1 cellular context compared by ENCODE assay signal in the genomic region with DNA sequence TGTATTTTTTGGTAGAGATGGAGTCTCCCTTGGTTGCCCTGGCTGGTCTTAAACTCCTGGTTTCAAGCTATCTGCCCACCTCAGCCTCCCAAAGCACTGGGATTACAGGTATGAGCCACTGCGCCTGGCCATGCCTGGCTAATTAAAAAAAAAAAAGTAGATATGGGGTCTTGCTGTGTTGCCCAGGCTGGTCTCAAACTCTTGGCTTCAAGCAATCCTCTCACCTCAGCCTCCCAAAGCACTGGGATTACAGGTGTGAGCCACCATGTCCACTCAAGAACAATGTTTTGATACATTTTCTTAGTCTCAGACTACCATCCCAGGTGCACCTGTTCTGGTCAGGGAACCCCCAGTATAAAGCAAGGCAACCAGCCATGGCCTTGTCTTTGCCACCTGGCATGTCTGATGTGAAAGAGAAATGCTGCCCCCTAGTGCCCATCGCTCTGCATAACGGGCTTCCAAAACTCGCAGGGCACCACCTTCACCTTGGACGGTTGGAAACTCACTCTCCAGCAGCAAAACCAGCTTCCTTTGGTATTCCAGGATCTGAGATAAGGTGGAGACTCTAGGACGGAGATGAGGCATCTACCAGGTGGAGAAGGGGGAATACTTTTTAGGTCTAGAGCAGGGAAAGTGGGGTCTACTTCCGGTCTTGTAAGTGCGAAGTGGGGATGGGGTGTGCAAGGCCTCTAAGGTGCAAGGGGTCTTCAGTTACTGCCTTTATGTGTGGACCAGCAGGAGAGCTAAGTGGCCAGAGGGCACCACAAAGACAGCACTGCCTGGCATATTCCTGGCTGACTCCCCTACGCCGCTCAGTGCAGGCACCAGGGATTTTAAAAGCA.
TF ChIP-seq lines count a peak whose summit lies in the region.

No MANE protein-coding gene starts in this region.

TF ChIP-seq in HepG2, 621 proteins besides CTCF, POLR2A, EP300 and RAD21 (continued from another document and continues in another):
- TF ChIP-seq, protein P1, sequence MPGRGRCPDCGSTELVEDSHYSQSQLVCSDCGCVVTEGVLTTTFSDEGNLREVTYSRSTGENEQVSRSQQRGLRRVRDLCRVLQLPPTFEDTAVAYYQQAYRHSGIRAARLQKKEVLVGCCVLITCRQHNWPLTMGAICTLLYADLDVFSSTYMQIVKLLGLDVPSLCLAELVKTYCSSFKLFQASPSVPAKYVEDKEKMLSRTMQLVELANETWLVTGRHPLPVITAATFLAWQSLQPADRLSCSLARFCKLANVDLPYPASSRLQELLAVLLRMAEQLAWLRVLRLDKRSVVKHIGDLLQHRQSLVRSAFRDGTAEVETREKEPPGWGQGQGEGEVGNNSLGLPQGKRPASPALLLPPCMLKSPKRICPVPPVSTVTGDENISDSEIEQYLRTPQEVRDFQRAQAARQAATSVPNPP (CRISPR knock-in tag; IDR thresholded peaks at IDR 0.05) = no peak
- no peak for TF ChIP-seq ZSCAN9 (CRISPR knock-in tag; IDR thresholded peaks at IDR 0.05; ENCODE audit: borderline replicate concordance)
- TF ChIP-seq ZNF570 (CRISPR knock-in tag; IDR thresholded peaks at IDR 0.05; ENCODE audit: borderline replicate concordance) = no peak
- no peak for TF ChIP-seq ZBTB38 (CRISPR knock-in tag; IDR thresholded peaks at IDR 0.05)
- TF ChIP-seq PCBP2 (optimal IDR thresholded peaks at IDR 0.05; ENCODE audit: low read depth, low read length, poor library complexity, severe bottlenecking) = no peak
- no peak for TF ChIP-seq ADNP (CRISPR knock-in tag; IDR thresholded peaks at IDR 0.05)
- no peak for TF ChIP-seq NFIB (CRISPR knock-in tag; IDR thresholded peaks at IDR 0.05; ENCODE audit: borderline replicate concordance)
- TF ChIP-seq, protein P2, sequence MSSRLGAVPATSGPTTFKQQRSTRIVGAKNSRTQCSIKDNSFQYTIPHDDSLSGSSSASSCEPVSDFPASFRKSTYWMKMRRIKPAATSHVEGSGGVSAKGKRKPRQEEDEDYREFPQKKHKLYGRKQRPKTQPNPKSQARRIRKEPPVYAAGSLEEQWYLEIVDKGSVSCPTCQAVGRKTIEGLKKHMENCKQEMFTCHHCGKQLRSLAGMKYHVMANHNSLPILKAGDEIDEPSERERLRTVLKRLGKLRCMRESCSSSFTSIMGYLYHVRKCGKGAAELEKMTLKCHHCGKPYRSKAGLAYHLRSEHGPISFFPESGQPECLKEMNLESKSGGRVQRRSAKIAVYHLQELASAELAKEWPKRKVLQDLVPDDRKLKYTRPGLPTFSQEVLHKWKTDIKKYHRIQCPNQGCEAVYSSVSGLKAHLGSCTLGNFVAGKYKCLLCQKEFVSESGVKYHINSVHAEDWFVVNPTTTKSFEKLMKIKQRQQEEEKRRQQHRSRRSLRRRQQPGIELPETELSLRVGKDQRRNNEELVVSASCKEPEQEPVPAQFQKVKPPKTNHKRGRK (CRISPR knock-in tag; IDR thresholded peaks at IDR 0.05) = no peak
- no peak for TF ChIP-seq ZFYVE20 (CRISPR knock-in tag; IDR thresholded peaks at IDR 0.05; ENCODE audit: borderline replicate concordance, low read depth)
- TF ChIP-seq HOXA9 (CRISPR knock-in tag; IDR thresholded peaks at IDR 0.05; ENCODE audit: borderline replicate concordance) = no peak
- peak; percentile 36 for TF ChIP-seq XRCC5 (optimal IDR thresholded peaks at IDR 0.05; ENCODE audit: low read length)
- no peak for TF ChIP-seq RARG (CRISPR knock-in tag; IDR thresholded peaks at IDR 0.05; ENCODE audit: low read depth)
- TF ChIP-seq SIX4 (CRISPR knock-in tag; IDR thresholded peaks at IDR 0.05) = no peak
- TF ChIP-seq KLF16 (CRISPR knock-in tag; IDR thresholded peaks at IDR 0.05) = no peak
- no peak for TF ChIP-seq ONECUT2 (CRISPR knock-in tag; IDR thresholded peaks at IDR 0.05)
- TF ChIP-seq PRMT3 (CRISPR knock-in tag; IDR thresholded peaks at IDR 0.05; ENCODE audit: borderline replicate concordance, low read depth) = 0 out of 2 replicates have a peak, but pooled peaks have one; percentile 9
- no peak for TF ChIP-seq ZSCAN22 (CRISPR knock-in tag; IDR thresholded peaks at IDR 0.05)
- no peak for TF ChIP-seq LCORL (IDR thresholded peaks at IDR 0.05)
- TF ChIP-seq LCORL (CRISPR knock-in tag; IDR thresholded peaks at IDR 0.05) = no peak
- TF ChIP-seq STAG1 (CRISPR knock-in tag; IDR thresholded peaks at IDR 0.05) = peak; percentile 95
- TF ChIP-seq TEAD3 (CRISPR knock-in tag; optimal IDR thresholded peaks at IDR 0.05; ENCODE audit: borderline replicate concordance) = no peak
- TF ChIP-seq FOXC1 (CRISPR knock-in tag; IDR thresholded peaks at IDR 0.05; ENCODE audit: borderline replicate concordance) = no peak
- no peak for TF ChIP-seq CC2D1A (CRISPR knock-in tag; IDR thresholded peaks at IDR 0.05)
- no peak for TF ChIP-seq ZNF567 (CRISPR knock-in tag; IDR thresholded peaks at IDR 0.05; ENCODE audit: borderline replicate concordance)
- TF ChIP-seq, protein P3, sequence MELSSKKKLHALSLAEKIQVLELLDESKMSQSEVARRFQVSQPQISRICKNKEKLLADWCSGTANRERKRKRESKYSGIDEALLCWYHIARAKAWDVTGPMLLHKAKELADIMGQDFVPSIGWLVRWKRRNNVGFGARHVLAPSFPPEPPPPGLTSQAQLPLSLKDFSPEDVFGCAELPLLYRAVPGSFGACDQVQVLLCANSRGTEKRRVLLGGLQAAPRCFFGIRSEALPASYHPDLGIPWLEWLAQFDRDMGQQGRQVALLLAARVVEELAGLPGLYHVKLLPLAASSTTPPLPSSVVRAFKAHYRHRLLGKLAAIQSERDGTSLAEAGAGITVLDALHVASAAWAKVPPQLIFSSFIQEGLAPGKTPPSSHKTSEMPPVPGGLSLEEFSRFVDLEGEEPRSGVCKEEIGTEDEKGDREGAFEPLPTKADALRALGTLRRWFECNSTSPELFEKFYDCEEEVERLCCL (CRISPR knock-in tag; IDR thresholded peaks at IDR 0.05; ENCODE audit: borderline replicate concordance) = no peak
- TF ChIP-seq, protein P4, sequence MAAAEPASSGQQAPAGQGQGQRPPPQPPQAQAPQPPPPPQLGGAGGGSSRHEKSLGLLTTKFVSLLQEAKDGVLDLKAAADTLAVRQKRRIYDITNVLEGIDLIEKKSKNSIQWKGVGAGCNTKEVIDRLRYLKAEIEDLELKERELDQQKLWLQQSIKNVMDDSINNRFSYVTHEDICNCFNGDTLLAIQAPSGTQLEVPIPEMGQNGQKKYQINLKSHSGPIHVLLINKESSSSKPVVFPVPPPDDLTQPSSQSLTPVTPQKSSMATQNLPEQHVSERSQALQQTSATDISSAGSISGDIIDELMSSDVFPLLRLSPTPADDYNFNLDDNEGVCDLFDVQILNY (CRISPR knock-in tag; conservative IDR thresholded peaks at IDR 0.05) = no peak
- TF ChIP-seq, protein P5, sequence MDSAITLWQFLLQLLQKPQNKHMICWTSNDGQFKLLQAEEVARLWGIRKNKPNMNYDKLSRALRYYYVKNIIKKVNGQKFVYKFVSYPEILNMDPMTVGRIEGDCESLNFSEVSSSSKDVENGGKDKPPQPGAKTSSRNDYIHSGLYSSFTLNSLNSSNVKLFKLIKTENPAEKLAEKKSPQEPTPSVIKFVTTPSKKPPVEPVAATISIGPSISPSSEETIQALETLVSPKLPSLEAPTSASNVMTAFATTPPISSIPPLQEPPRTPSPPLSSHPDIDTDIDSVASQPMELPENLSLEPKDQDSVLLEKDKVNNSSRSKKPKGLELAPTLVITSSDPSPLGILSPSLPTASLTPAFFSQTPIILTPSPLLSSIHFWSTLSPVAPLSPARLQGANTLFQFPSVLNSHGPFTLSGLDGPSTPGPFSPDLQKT (CRISPR knock-in tag; IDR thresholded peaks at IDR 0.05; ENCODE audit: borderline replicate concordance) = no peak
- TF ChIP-seq ZNF296 (CRISPR knock-in tag; conservative IDR thresholded peaks at IDR 0.05) = no peak
- peak; percentile 23; the same call in 1 of the 2 replicates for TF ChIP-seq BCL6 (CRISPR knock-in tag; IDR thresholded peaks at IDR 0.05)
- TF ChIP-seq, protein P6, sequence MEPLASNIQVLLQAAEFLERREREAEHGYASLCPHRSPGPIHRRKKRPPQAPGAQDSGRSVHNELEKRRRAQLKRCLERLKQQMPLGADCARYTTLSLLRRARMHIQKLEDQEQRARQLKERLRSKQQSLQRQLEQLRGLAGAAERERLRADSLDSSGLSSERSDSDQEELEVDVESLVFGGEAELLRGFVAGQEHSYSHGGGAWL (CRISPR knock-in tag; IDR thresholded peaks at IDR 0.05) = no peak
- peak; percentile 97 for TF ChIP-seq ZNF121 (CRISPR knock-in tag; IDR thresholded peaks at IDR 0.05)
- TF ChIP-seq SMAD1 (CRISPR knock-in tag; IDR thresholded peaks at IDR 0.05; ENCODE audit: borderline replicate concordance, low read depth) = no peak
- TF ChIP-seq, protein P7, sequence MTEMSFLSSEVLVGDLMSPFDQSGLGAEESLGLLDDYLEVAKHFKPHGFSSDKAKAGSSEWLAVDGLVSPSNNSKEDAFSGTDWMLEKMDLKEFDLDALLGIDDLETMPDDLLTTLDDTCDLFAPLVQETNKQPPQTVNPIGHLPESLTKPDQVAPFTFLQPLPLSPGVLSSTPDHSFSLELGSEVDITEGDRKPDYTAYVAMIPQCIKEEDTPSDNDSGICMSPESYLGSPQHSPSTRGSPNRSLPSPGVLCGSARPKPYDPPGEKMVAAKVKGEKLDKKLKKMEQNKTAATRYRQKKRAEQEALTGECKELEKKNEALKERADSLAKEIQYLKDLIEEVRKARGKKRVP (CRISPR knock-in tag; IDR thresholded peaks at IDR 0.05) = 0 out of 4 replicates have a peak, but pooled peaks of 1 of the 2 experiments have one; percentile 18
- TF ChIP-seq, protein P8, sequence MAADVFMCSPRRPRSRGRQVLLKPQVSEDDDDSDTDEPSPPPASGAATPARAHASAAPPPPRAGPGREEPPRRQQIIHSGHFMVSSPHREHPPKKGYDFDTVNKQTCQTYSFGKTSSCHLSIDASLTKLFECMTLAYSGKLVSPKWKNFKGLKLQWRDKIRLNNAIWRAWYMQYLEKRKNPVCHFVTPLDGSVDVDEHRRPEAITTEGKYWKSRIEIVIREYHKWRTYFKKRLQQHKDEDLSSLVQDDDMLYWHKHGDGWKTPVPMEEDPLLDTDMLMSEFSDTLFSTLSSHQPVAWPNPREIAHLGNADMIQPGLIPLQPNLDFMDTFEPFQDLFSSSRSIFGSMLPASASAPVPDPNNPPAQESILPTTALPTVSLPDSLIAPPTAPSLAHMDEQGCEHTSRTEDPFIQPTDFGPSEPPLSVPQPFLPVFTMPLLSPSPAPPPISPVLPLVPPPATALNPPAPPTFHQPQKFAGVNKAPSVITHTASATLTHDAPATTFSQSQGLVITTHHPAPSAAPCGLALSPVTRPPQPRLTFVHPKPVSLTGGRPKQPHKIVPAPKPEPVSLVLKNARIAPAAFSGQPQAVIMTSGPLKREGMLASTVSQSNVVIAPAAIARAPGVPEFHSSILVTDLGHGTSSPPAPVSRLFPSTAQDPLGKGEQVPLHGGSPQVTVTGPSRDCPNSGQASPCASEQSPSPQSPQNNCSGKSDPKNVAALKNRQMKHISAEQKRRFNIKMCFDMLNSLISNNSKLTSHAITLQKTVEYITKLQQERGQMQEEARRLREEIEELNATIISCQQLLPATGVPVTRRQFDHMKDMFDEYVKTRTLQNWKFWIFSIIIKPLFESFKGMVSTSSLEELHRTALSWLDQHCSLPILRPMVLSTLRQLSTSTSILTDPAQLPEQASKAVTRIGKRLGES (CRISPR knock-in tag; IDR thresholded peaks at IDR 0.05; ENCODE audit: borderline replicate concordance) = no peak
- no peak for TF ChIP-seq DNMT1 (CRISPR knock-in tag; IDR thresholded peaks at IDR 0.05)
- TF ChIP-seq HDAC1 (CRISPR knock-in tag; IDR thresholded peaks at IDR 0.05) = no peak
- TF ChIP-seq, protein P9, sequence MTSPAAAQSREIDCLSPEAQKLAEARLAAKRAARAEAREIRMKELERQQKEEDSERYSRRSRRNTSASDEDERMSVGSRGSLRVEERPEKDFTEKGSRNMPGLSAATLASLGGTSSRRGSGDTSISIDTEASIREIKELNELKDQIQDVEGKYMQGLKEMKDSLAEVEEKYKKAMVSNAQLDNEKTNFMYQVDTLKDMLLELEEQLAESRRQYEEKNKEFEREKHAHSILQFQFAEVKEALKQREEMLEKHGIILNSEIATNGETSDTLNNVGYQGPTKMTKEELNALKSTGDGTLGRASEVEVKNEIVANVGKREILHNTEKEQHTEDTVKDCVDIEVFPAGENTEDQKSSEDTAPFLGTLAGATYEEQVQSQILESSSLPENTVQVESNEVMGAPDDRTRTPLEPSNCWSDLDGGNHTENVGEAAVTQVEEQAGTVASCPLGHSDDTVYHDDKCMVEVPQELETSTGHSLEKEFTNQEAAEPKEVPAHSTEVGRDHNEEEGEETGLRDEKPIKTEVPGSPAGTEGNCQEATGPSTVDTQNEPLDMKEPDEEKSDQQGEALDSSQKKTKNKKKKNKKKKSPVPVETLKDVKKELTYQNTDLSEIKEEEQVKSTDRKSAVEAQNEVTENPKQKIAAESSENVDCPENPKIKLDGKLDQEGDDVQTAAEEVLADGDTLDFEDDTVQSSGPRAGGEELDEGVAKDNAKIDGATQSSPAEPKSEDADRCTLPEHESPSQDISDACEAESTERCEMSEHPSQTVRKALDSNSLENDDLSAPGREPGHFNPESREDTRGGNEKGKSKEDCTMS (CRISPR knock-in tag; conservative IDR thresholded peaks at IDR 0.05) = no peak
- TF ChIP-seq PHF5A (CRISPR knock-in tag; IDR thresholded peaks at IDR 0.05; ENCODE audit: low read depth, unreplicated experiment) = no peak
- TF ChIP-seq TARDBP (CRISPR knock-in tag; IDR thresholded peaks at IDR 0.05) = 0 out of 2 replicates have a peak, but pooled peaks have one; percentile 34
- TF ChIP-seq, protein P10, sequence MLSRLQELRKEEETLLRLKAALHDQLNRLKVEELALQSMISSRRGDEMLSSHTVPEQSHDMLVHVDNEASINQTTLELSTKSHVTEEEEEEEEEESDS (CRISPR knock-in tag; IDR thresholded peaks at IDR 0.05; ENCODE audit: borderline replicate concordance) = no peak
- no peak for TF ChIP-seq ZNF160 (CRISPR knock-in tag; IDR thresholded peaks at IDR 0.05)
- TF ChIP-seq RXRA (CRISPR knock-in tag; IDR thresholded peaks at IDR 0.05) = no peak
- no peak for TF ChIP-seq ZNF816 (CRISPR knock-in tag; IDR thresholded peaks at IDR 0.05; ENCODE audit: borderline replicate concordance)
- TF ChIP-seq FOSL2 (CRISPR knock-in tag; IDR thresholded peaks at IDR 0.05) = peak; percentile 18; the same call in 1 of the 2 replicates
- TF ChIP-seq ZMYM4 (CRISPR knock-in tag; IDR thresholded peaks at IDR 0.05) = peak; percentile 11; the same call in 1 of the 2 replicates
- TF ChIP-seq, protein P11, sequence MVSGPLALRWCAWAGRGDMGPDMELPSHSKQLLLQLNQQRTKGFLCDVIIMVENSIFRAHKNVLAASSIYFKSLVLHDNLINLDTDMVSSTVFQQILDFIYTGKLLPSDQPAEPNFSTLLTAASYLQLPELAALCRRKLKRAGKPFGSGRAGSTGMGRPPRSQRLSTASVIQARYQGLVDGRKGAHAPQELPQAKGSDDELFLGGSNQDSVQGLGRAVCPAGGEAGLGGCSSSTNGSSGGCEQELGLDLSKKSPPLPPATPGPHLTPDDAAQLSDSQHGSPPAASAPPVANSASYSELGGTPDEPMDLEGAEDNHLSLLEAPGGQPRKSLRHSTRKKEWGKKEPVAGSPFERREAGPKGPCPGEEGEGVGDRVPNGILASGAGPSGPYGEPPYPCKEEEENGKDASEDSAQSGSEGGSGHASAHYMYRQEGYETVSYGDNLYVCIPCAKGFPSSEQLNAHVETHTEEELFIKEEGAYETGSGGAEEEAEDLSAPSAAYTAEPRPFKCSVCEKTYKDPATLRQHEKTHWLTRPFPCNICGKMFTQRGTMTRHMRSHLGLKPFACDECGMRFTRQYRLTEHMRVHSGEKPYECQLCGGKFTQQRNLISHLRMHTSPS (CRISPR knock-in tag; IDR thresholded peaks at IDR 0.05; ENCODE audit: low read depth) = no peak
- no peak for TF ChIP-seq ZNF292 (CRISPR knock-in tag; IDR thresholded peaks at IDR 0.05; ENCODE audit: borderline replicate concordance, low read depth)
- TF ChIP-seq SETDB1 (CRISPR knock-in tag; IDR thresholded peaks at IDR 0.05; ENCODE audit: borderline replicate concordance) = no peak
- TF ChIP-seq MAZ (IDR thresholded peaks at IDR 0.05; ENCODE audit: borderline replicate concordance, low read depth, low read length) = no peak
- 0 out of 2 replicates have a peak, but pooled peaks have one; percentile 21 for TF ChIP-seq MAZ (CRISPR knock-in tag; IDR thresholded peaks at IDR 0.05; ENCODE audit: low read depth)
